ENCODE assay signal across 1 cellular context in genomic region chr1:184764483-184764882, GRCh38.
TF ChIP-seq lines count a peak whose summit lies in the region.

No MANE protein-coding gene starts in this region.

TF ChIP-seq in HepG2, 621 proteins besides CTCF, POLR2A, EP300 and RAD21 (continued from another document):
- TF ChIP-seq, protein P1, sequence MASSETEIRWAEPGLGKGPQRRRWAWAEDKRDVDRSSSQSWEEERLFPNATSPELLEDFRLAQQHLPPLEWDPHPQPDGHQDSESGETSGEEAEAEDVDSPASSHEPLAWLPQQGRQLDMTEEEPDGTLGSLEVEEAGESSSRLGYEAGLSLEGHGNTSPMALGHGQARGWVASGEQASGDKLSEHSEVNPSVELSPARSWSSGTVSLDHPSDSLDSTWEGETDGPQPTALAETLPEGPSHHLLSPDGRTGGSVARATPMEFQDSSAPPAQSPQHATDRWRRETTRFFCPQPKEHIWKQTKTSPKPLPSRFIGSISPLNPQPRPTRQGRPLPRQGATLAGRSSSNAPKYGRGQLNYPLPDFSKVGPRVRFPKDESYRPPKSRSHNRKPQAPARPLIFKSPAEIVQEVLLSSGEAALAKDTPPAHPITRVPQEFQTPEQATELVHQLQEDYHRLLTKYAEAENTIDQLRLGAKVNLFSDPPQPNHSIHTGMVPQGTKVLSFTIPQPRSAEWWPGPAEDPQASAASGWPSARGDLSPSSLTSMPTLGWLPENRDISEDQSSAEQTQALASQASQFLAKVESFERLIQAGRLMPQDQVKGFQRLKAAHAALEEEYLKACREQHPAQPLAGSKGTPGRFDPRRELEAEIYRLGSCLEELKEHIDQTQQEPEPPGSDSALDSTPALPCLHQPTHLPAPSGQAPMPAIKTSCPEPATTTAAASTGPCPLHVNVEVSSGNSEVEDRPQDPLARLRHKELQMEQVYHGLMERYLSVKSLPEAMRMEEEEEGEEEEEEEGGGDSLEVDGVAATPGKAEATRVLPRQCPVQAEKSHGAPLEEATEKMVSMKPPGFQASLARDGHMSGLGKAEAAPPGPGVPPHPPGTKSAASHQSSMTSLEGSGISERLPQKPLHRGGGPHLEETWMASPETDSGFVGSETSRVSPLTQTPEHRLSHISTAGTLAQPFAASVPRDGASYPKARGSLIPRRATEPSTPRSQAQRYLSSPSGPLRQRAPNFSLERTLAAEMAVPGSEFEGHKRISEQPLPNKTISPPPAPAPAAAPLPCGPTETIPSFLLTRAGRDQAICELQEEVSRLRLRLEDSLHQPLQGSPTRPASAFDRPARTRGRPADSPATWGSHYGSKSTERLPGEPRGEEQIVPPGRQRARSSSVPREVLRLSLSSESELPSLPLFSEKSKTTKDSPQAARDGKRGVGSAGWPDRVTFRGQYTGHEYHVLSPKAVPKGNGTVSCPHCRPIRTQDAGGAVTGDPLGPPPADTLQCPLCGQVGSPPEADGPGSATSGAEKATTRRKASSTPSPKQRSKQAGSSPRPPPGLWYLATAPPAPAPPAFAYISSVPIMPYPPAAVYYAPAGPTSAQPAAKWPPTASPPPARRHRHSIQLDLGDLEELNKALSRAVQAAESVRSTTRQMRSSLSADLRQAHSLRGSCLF (CRISPR knock-in tag; IDR thresholded peaks at IDR 0.05; ENCODE audit: borderline replicate concordance), result no peak
- TF ChIP-seq ZNF335 (CRISPR knock-in tag; IDR thresholded peaks at IDR 0.05) (no peak), KLF15 (CRISPR knock-in tag; IDR thresholded peaks at IDR 0.05; ENCODE audit: borderline replicate concordance) (no peak)
